25 cellular contexts compared by ENCODE assay signal in genomic region chr7:103855671-103856070, GRCh38.
"Had no signal": no experiment of that assay in that cellular context is flagged by ENCODE, and none has a peak within 500 bp of the region (broad histone marks: within the 10 kb centered on the region; RNA-seq: fewer than 3 reads in every experiment).

No MANE protein-coding gene starts in this region.

- DNase-seq: naive thymus-derived CD8-positive, alpha-beta T cell; nephron progenitor cell; nucleus accumbens; pancreas; right cardiac atrium; right lobe of liver; sigmoid colon; small intestine; stimulated activated CD4-positive, alpha-beta T cell treated with anti-CD3 and anti-CD28 coated beads, Interleukin-15, amount 100 ng/mL, for 24 hours; stimulated activated CD4-positive, alpha-beta T cell treated with anti-CD3 and anti-CD28 coated beads, Interleukin-2, amount 100 ng/mL, for 24 hours; stimulated activated CD4-positive, alpha-beta T cell treated with anti-CD3 and anti-CD28 coated beads, Interleukin-2, amount 100 ng/mL, for 48 hours; stimulated activated CD4-positive, alpha-beta T cell treated with anti-CD3 and anti-CD28 coated beads, Interleukin-4, amount 100 ng/mL, for 24 hours; stimulated activated naive B cell treated with anti-CD40 and anti-IgM and Interleukin-4, amounts not matched to agents 10 μg/mL and 1 μg/mL and 100 μg/mL, for 72 hours; stimulated activated naive CD4-positive, alpha-beta T cell treated with Interleukin-2 at 50 U/mL for 16 hours; stomach; thyroid gland; trophoblast cell; upper lobe of left lung had no signal

- H3K4me3 ChIP-seq: pancreas, prostate gland, right lobe of liver, sigmoid colon, stomach, thoracic aorta, thyroid gland, tibial nerve, upper lobe of left lung, vagina had no signal

- H3K27me3 ChIP-seq: neutrophil, pancreas, right lobe of liver, sigmoid colon, stomach, thyroid gland, tibial nerve, upper lobe of left lung, vagina had no signal

- H3K4me1 ChIP-seq: pancreas, prostate gland, right lobe of liver, sigmoid colon, stomach, thyroid gland, tibial nerve, upper lobe of left lung, vagina had no signal

- H3K9me3 ChIP-seq: neutrophil, pancreas, prostate gland, right lobe of liver, thoracic aorta, thyroid gland, tibial nerve, upper lobe of left lung, vagina had no signal

- H3K36me3 ChIP-seq: neutrophil, pancreas, prostate gland, right lobe of liver, sigmoid colon, stomach, thoracic aorta, thyroid gland, tibial nerve, upper lobe of left lung, vagina had no signal

- ATAC-seq: naive thymus-derived CD8-positive, alpha-beta T cell; natural killer cell treated with Interleukin-12 subunit alpha and Interleukin-12 subunit beta and Interleukin-15 and Interleukin-18, amount 100 ng/mL, for 72 hours; pancreas; right cardiac atrium; right lobe of liver; stimulated activated effector memory CD8-positive, alpha-beta T cell treated with anti-CD3 and anti-CD28 coated beads, Interleukin-12 subunit alpha, Interleukin-12 subunit beta, amount 100 ng/mL, for 72 hours; stimulated activated naive B cell treated with anti-CD40 and anti-IgM and Interleukin-4, amounts not matched to agents 10 μg/mL and 1 μg/mL and 100 μg/mL, for 72 hours had no signal

- H3K27ac ChIP-seq: neutrophil, pancreas, prostate gland, right lobe of liver, sigmoid colon, stomach, thoracic aorta, thyroid gland, tibial nerve, upper lobe of left lung, vagina had no signal
